In genomic region chr11:89235976-89236375, GRCh38 we compare ENCODE assay signal across 19 cellular contexts. TPM values are rescaled to one million over a fixed set of nuclear protein-coding genes. Genes with fewer than 3 reads are reported as not detected.
A peak's percentile ranks its signal among the peaks of the same experiment; 100 is the strongest.
DNase-seq lines count a peak whose midpoint lies in the region; FAIRE-seq and TF ChIP-seq lines count a peak whose summit lies in the region.
"Had no signal": no experiment of that assay in that cellular context is flagged by ENCODE, and none has a peak within 500 bp of the region (broad histone marks: within the 10 kb centered on the region; RNA-seq: fewer than 3 reads in every experiment).

No MANE protein-coding gene starts in this region.

- CTCF ChIA-PET in Calu3 (lab: Charles Lee): no interaction called here

- no peaks in the 10 kb centered on the region for H3K36me3 Mint-ChIP-seq in astrocyte (ENCODE audit: low read depth, unreplicated experiment)
- H3K36me3 Mint-ChIP-seq in Calu3 (ENCODE audit: insufficient read depth, unreplicated experiment): no peaks in the 10 kb centered on the region
- H3K36me3 Mint-ChIP-seq: CD4-positive, alpha-beta memory T cell had no signal

- no peak overlapping the region for H3K27ac ChIP-seq in astrocyte (ENCODE audit: low read depth, low read length)
- H3K27ac ChIP-seq: GM23248 had no signal

- DNase-seq in astrocyte (ENCODE audit: low read depth): peak; percentile 57
- peak; percentile 20 for DNase-seq in astrocyte of the spinal cord (ENCODE audit: low read depth, low spot score)
- peak; percentile 1 for DNase-seq in iris pigment epithelial cell (ENCODE audit: low read depth)
- DNase-seq in Calu3: no peak
- DNase-seq in stimulated activated CD4-positive, alpha-beta T cell treated with anti-CD3 and anti-CD28 coated beads, Interleukin-2, amount 100 ng/mL, for 48 hours: no peak
- no peak for DNase-seq in activated CD4-positive, alpha-beta T cell treated with anti-CD3 and anti-CD28 coated beads, Interleukin-2, amount 50 U/mL, for 48 hours
- DNase-seq: C1 segment of cervical spinal cord; CD4-positive, alpha-beta memory T cell; COR-L47; DMS153; DND-41; GM23248; H7; HCEC 1CT had no signal

- no peaks in the 10 kb centered on the region for H3K79me2 ChIP-seq in astrocyte (ENCODE audit: insufficient read depth, low read length)

- no peaks in the 10 kb centered on the region for H4K20me1 ChIP-seq in astrocyte (ENCODE audit: insufficient read depth, low read length)

- H3K4me3 Mint-ChIP-seq in astrocyte (ENCODE audit: unreplicated experiment) (no peak overlapping the region), Calu3 (ENCODE audit: low read depth, unreplicated experiment) (no peak overlapping the region)
- H3K4me3 Mint-ChIP-seq: CD4-positive, alpha-beta memory T cell had no signal

- H3K4me1 Mint-ChIP-seq in astrocyte (ENCODE audit: low read depth, unreplicated experiment) (no peaks in the 10 kb centered on the region), Calu3 (ENCODE audit: low read depth, unreplicated experiment) (no peaks in the 10 kb centered on the region)
- H3K4me1 Mint-ChIP-seq: CD4-positive, alpha-beta memory T cell had no signal

- H3K4me1 ChIP-seq in astrocyte (ENCODE audit: insufficient read depth, low read length): no peaks in the 10 kb centered on the region

- no peaks in the 10 kb centered on the region for H3K9me3 ChIP-seq in astrocyte (ENCODE audit: insufficient read depth, low read depth, low read length)

- in situ Hi-C loops in astrocyte of the spinal cord (cut with HindIII; ENCODE audit: low sequenced_read_pairs): no loop called here

- intact Hi-C loops in Calu3 (cut with micrococcal nuclease; ENCODE audit: unreplicated experiment): no loop called here

- H3K27ac Mint-ChIP-seq in astrocyte (ENCODE audit: unreplicated experiment) (no peak overlapping the region), Calu3 (ENCODE audit: unreplicated experiment) (no peak overlapping the region)
- H3K27ac Mint-ChIP-seq: CD4-positive, alpha-beta memory T cell had no signal

- H3K4me3 ChIP-seq in astrocyte (ENCODE audit: insufficient read depth, low read depth, low read length) (no peak overlapping the region), astrocyte of the spinal cord (ENCODE audit: low read depth, low read length) (no peak overlapping the region)
- H3K4me3 ChIP-seq: GM23248 had no signal

- no peaks in the 10 kb centered on the region for H3K27me3 ChIP-seq in astrocyte (ENCODE audit: insufficient read depth, low read length)

- no peak for TF ChIP-seq CTCF in astrocyte (IDR thresholded peaks at IDR 0.05; ENCODE audit: insufficient read depth, low read depth, low read length)
- TF ChIP-seq CTCF in astrocyte of the spinal cord (IDR thresholded peaks at IDR 0.05; ENCODE audit: low read depth, low read length): no peak
- TF ChIP-seq CTCF in Calu3 (IDR thresholded peaks at IDR 0.05; ENCODE audit: unreplicated experiment): no peak

- no peak overlapping the region for H2AFZ ChIP-seq in astrocyte (ENCODE audit: low read depth, low read length)
- H2AFZ ChIP-seq: GM23248 had no signal

- H3K9ac ChIP-seq in astrocyte (ENCODE audit: low read length): no peak overlapping the region
- H3K9ac ChIP-seq: GM23248 had no signal

- no TSS peak for BruUV-seq in Calu3 (replicated peaks; lab: Mats Ljungman, UMichigan)

- H3K4me2 ChIP-seq in astrocyte (ENCODE audit: low read length): no peak overlapping the region

- FAIRE-seq in astrocyte (lab: Jason Lieb, UNC): no peak
- FAIRE-seq: G401.6, GM12892, H1 had no signal

- H3K9me3 Mint-ChIP-seq in astrocyte (ENCODE audit: unreplicated experiment): peaks cover 2% of the 10 kb centered on the region
- H3K9me3 Mint-ChIP-seq in Calu3 (ENCODE audit: low read depth, unreplicated experiment): no peaks in the 10 kb centered on the region

- H3K36me3 ChIP-seq in astrocyte (ENCODE audit: insufficient read depth, low read length): no peaks in the 10 kb centered on the region

- H3K27me3 Mint-ChIP-seq in astrocyte (ENCODE audit: low read depth, unreplicated experiment): peaks cover 1% of the 10 kb centered on the region
- no peaks in the 10 kb centered on the region for H3K27me3 Mint-ChIP-seq in Calu3 (ENCODE audit: unreplicated experiment)
- H3K27me3 Mint-ChIP-seq: CD4-positive, alpha-beta memory T cell had no signal

RNA-seq across cellular contexts. Expression of gene TYR, which starts 58.3 kb away (rescaled TPM):
- total RNA-seq in astrocyte: not detected in 2 replicates
- not detected in 2 replicates for total RNA-seq in Calu3 (2022)
- total RNA-seq: A172; A673; CD4-positive, alpha-beta memory T cell; GM23248; H1; H7 had no signal

Comparison
In these comparisons a context has a peak if more than half of its experiments do, and no peak if none do; other contexts are left out.
1. DNase-seq: peak in astrocyte (single experiment), astrocyte of the spinal cord (single experiment) and iris pigment epithelial cell (single experiment); none in Calu3 (single experiment), stimulated activated CD4-positive, alpha-beta T cell treated with anti-CD3 and anti-CD28 coated beads, Interleukin-2, amount 100 ng/mL, for 48 hours (0 of 2) and activated CD4-positive, alpha-beta T cell treated with anti-CD3 and anti-CD28 coated beads, Interleukin-2, amount 50 U/mL, for 48 hours (0 of 2).